ENCODE assay signal across 8 cellular contexts in the genomic region with DNA sequence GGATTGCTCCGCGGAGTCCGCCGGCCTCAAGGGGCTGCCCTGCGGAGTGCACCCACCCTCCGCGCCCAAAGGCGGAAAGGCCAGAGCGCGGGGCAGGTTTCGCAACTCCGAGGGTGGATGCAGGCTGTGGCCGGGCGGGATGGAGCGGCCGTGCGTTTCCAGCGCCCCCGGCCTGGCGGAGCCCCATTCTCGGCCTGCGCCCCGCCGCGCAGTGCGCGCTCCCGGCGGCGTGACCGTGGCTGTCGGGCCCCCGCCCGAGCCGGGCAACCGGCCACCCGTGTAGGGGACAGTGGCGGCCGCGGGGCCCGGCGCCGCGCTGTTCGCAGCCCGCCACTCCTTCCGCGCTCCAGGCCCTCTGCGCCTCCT. TPM values are rescaled to one million over a fixed set of nuclear protein-coding genes. Genes with fewer than 3 reads are reported as not detected.
DNase-seq lines count a peak whose midpoint lies in the region; ATAC-seq and TF ChIP-seq lines count a peak whose summit lies in the region.

No MANE protein-coding gene starts in this region.

- H3K4me3 Mint-ChIP-seq in stimulated activated effector memory CD8-positive, alpha-beta T cell treated with anti-CD3 and anti-CD28 coated beads, Interleukin-12 subunit alpha, Interleukin-12 subunit beta, amount 100 ng/mL, for 72 hours = peak overlapping the region; percentile 99

- peaks cover 43% of the 10 kb centered on the region for H3K4me1 ChIP-seq in HUES64 (ENCODE audit: insufficient read depth, low read length)

- H3K9ac ChIP-seq in HUES64 (ENCODE audit: low read depth, low read length) = peak overlapping the region; percentile 76

- H3K4me1 Mint-ChIP-seq in stimulated activated effector memory CD8-positive, alpha-beta T cell treated with anti-CD3 and anti-CD28 coated beads, Interleukin-12 subunit alpha, Interleukin-12 subunit beta, amount 100 ng/mL, for 72 hours = peaks cover 64% of the 10 kb centered on the region

- H3K9me3 Mint-ChIP-seq in stimulated activated effector memory CD8-positive, alpha-beta T cell treated with anti-CD3 and anti-CD28 coated beads, Interleukin-12 subunit alpha, Interleukin-12 subunit beta, amount 100 ng/mL, for 72 hours = no peaks in the 10 kb centered on the region

- under 1% methylated on average over 49 of the region's 49 CpGs for WGBS in HUES64

- H3K27me3 ChIP-seq in HUES64 (ENCODE audit: insufficient read depth, low read length) = peaks cover 78% of the 10 kb centered on the region

- peak overlapping the region; percentile 88 for H3K4me3 ChIP-seq in AG10803 (ENCODE audit: low read length)
- peak overlapping the region; percentile 69 for H3K4me3 ChIP-seq in HUES64 (ENCODE audit: low read length)
- peak overlapping the region; percentile 72 for H3K4me3 ChIP-seq in iPS-18c (ENCODE audit: insufficient read depth, low read depth, low read length)

- H3K36me3 ChIP-seq in HUES64 (ENCODE audit: insufficient read depth, low read length) = no peaks in the 10 kb centered on the region

- TF ChIP-seq CTCF in AG10803 (conservative IDR thresholded peaks at IDR 0.05; ENCODE audit: low read length) = no peak

- ATAC-seq in GM19351 (IDR thresholded peaks at IDR 0.05; ENCODE audit: unreplicated experiment) (peak; percentile 30), HG03571 (IDR thresholded peaks at IDR 0.05; ENCODE audit: unreplicated experiment) (no peak)
- peak; percentile 35 for ATAC-seq in stimulated activated effector memory CD8-positive, alpha-beta T cell treated with anti-CD3 and anti-CD28 coated beads, Interleukin-12 subunit alpha, Interleukin-12 subunit beta, amount 100 ng/mL, for 72 hours

- H3K36me3 Mint-ChIP-seq in stimulated activated effector memory CD8-positive, alpha-beta T cell treated with anti-CD3 and anti-CD28 coated beads, Interleukin-12 subunit alpha, Interleukin-12 subunit beta, amount 100 ng/mL, for 72 hours = peaks cover 23% of the 10 kb centered on the region

- DNase-seq in AG10803 (ENCODE audit: low read depth) (no peak), astrocyte of the hippocampus (ENCODE audit: low read depth, low spot score) (peak; percentile 65), NCI-H2107 (lab: John Stamatoyannopoulos, UW) (no peak)
- DNase-seq in stimulated activated effector memory CD8-positive, alpha-beta T cell treated with anti-CD3 and anti-CD28 coated beads, Interleukin-12 subunit alpha, Interleukin-12 subunit beta, amount 100 ng/mL, for 72 hours (ENCODE audit: low spot score in 2 of 2) = peak in 1 of 2 donors; percentile 30

- no peak overlapping the region for H3K27ac ChIP-seq in HUES64 (ENCODE audit: low read depth, low read length)

- H3K27ac Mint-ChIP-seq in stimulated activated effector memory CD8-positive, alpha-beta T cell treated with anti-CD3 and anti-CD28 coated beads, Interleukin-12 subunit alpha, Interleukin-12 subunit beta, amount 100 ng/mL, for 72 hours = peak overlapping the region; percentile 98

- H3K9me3 ChIP-seq in HUES64 (ENCODE audit: insufficient read depth, low read depth, low read length) (no peaks in the 10 kb centered on the region), iPS-18c (ENCODE audit: control insufficient read depth, insufficient read depth, low read length) (no peaks in the 10 kb centered on the region)

RNA-seq across cellular contexts. Expression of a gene that starts 0.3 kb away (rescaled TPM):
- polyA plus RNA-seq in HUES64 (2013, experiment 1 of 2) = 2.7 TPM
- polyA plus RNA-seq in HUES64 (2013, experiment 2 of 2) = 3.4 TPM
